19 cellular contexts compared by ENCODE assay signal in the genomic region with DNA sequence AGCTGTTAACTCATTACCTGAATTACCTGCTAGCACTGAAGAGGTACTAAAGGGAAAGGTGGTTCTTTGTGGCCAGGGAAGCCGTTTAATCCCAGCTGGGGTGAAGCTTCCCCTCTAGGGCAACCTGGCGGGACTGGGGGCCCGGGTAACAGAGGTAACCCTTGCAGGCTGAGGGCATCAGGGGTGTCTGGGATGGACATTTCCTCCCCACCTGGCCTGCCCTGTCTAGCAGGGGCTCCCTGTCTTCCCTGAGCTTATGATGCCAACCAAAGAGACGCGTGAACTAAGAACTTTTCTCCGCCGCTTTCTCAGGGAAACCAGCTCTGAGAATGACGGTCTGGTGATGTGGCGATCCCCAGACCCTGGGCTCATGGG. TPM values are rescaled to one million over a fixed set of nuclear protein-coding genes. Genes with fewer than 3 reads are reported as not detected.
"Had no signal": no experiment of that assay in that cellular context is flagged by ENCODE, and none has a peak within 500 bp of the region (broad histone marks: within the 10 kb centered on the region; RNA-seq: fewer than 3 reads in every experiment).

No MANE protein-coding gene starts in this region.

- H3K4me1 ChIP-seq: prostate gland had no signal

- H3K27me3 ChIP-seq: body of pancreas, testis, upper lobe of right lung had no signal

- H3K27ac ChIP-seq: body of pancreas, prostate gland, skin epidermis, testis, upper lobe of right lung had no signal

- H3K9me3 ChIP-seq: body of pancreas, prostate gland, testis, upper lobe of right lung had no signal

- H3K36me3 ChIP-seq: prostate gland, upper lobe of right lung had no signal

- ATAC-seq: activated naive CD4-positive, alpha-beta T cell treated with anti-CD3 and anti-CD28 coated beads, Interleukin-2, amount 50 U/mL, for 72 hours; activated T-cell treated with anti-CD3 and anti-CD28 coated beads, Interleukin-2, amount 50 U/mL, for 72 hours; body of pancreas; right cardiac atrium; stimulated activated naive CD8-positive, alpha-beta T cell treated with anti-CD3 and anti-CD28 coated beads, Interleukin-15, Interleukin-2, amounts not matched to agents 100 U/mL and 50 U/mL, for 24 hours; upper lobe of right lung had no signal

- H3K4me3 ChIP-seq: body of pancreas, prostate gland, skin epidermis, testis, upper lobe of right lung had no signal

- DNase-seq: activated B cell treated with CpG ODN at 0.5 μM for 24 hours; activated CD4-positive, alpha-beta T cell treated with anti-CD3 and anti-CD28 coated beads, Interleukin-2, amount 10 ng/mL, durations not matched to agents 24 days and 14 days; activated CD8-positive, alpha-beta memory T cell treated with anti-CD3 and anti-CD28 coated beads, Interleukin-2, amount 50 U/mL, for 48 hours; activated gamma-delta T cell; activated T-cell treated with anti-CD3 and anti-CD28 coated beads, Interleukin-2, amount 50 U/mL, for 72 hours; amniotic stem cell; body of pancreas; effector memory CD4-positive, alpha-beta T cell; head of caudate nucleus; nephron progenitor cell; stimulated activated naive CD8-positive, alpha-beta T cell treated with anti-CD3 and anti-CD28 coated beads, Interleukin-15, Interleukin-2, amounts not matched to agents 100 U/mL and 50 U/mL, for 24 hours; SW 1271; testis; upper lobe of right lung had no signal

RNA-seq across cellular contexts. Expression of gene UNC5B, which starts 52.8 kb away (rescaled TPM):
- total RNA-seq: activated B cell treated with CpG ODN at 0.5 μM for 24 hours; activated naive CD4-positive, alpha-beta T cell treated with anti-CD3 and anti-CD28 coated beads, Interleukin-2, amount 50 U/mL, for 72 hours; T-helper 2 cell treated with Interferon-gamma antibody and Interleukin-4, amounts not matched to agents 100 ng/mL and 5 ng/mL, for 36 hours had no signal
